In the genomic region with DNA sequence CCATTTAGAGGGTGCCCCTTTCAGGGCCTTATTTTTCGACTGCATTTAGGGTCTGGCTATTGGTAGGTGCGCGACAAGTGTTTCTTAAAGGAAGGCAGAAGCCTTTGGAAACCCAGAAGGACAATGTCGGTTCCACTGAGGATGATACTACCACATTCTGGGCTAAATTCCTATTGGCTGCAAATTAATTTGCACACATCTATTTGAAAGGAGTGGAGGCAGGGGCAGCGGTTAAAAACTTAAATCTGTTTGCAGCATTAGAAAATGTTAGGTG, we compare ENCODE assay signal across 9 cellular contexts. TPM values are rescaled to one million over a fixed set of nuclear protein-coding genes. Genes with fewer than 3 reads are reported as not detected.
DNase-seq lines count a peak whose midpoint lies in the region; ATAC-seq and TF ChIP-seq lines count a peak whose summit lies in the region.
"Had no signal": no experiment of that assay in that cellular context is flagged by ENCODE, and none has a peak within 500 bp of the region (broad histone marks: within the 10 kb centered on the region; RNA-seq: fewer than 3 reads in every experiment).

No MANE protein-coding gene starts in this region.

- H3K4me3 Mint-ChIP-seq in T-helper 2 cell treated with Interferon-gamma antibody and Interleukin-4, amounts not matched to agents 5 μg/mL and 100 μg/mL, for 36 hours: peak overlapping the region; percentile 58

- no peak for ATAC-seq in GM18519 (IDR thresholded peaks at IDR 0.05; ENCODE audit: low FRiP score, unreplicated experiment)

- H3K9me3 ChIP-seq in liver (ENCODE audit: control insufficient read depth in 4 of 4, low read length in 3 of 4): no peaks in the 10 kb centered on the region
- H3K9me3 ChIP-seq in suprapubic skin: no peaks in the 10 kb centered on the region

- no peaks in the 10 kb centered on the region for H3K9me3 Mint-ChIP-seq in T-helper 2 cell treated with Interferon-gamma antibody and Interleukin-4, amounts not matched to agents 5 μg/mL and 100 μg/mL, for 36 hours

- H3K27ac ChIP-seq in liver (ENCODE audit: low read depth in 1 of 2, low read length in 2 of 2) (peak overlapping the region; percentile 88 to 89), suprapubic skin (peak overlapping the region; percentile 97)

- TF ChIP-seq POLR2A in suprapubic skin (IDR thresholded peaks at IDR 0.05): no peak

- H3K4me1 ChIP-seq in liver (ENCODE audit: control insufficient read depth in 4 of 4, insufficient read depth in 4 of 4, low read length in 3 of 4) (peaks cover 4 to 33% (median 11%) of the 10 kb centered on the region in 4 donors), suprapubic skin (peaks cover 22% of the 10 kb centered on the region)

- peak overlapping the region in 1 of 2 donors; percentile 80 for H3K9ac ChIP-seq in liver (ENCODE audit: low read depth in 1 of 2, low read length in 2 of 2)

- no peak for TF ChIP-seq EP300 in suprapubic skin (IDR thresholded peaks at IDR 0.05)

- H3K27me3 ChIP-seq in liver (ENCODE audit: control insufficient read depth in 4 of 4, insufficient read depth in 4 of 4, low read length in 3 of 4) (no peaks in the 10 kb centered on the region), suprapubic skin (no peaks in the 10 kb centered on the region)

- TF ChIP-seq RAD21 in liver (IDR thresholded peaks at IDR 0.05): no peak

- in situ Hi-C loops in astrocyte of the spinal cord (cut with HindIII; ENCODE audit: low sequenced_read_pairs): no loop called here

- H3K4me3 ChIP-seq in astrocyte of the spinal cord (ENCODE audit: low read depth, low read length) (peak overlapping the region; percentile 61), liver (ENCODE audit: low read depth in 1 of 3, low read length in 3 of 3) (peak overlapping the region; percentile 73 to 92 (median 82)), suprapubic skin (peak overlapping the region; percentile 94)

- H3K36me3 Mint-ChIP-seq in T-helper 2 cell treated with Interferon-gamma antibody and Interleukin-4, amounts not matched to agents 5 μg/mL and 100 μg/mL, for 36 hours (ENCODE audit: low read depth): no peaks in the 10 kb centered on the region

- peak overlapping the region; percentile 24 for H3K27ac Mint-ChIP-seq in T-helper 2 cell treated with Interferon-gamma antibody and Interleukin-4, amounts not matched to agents 5 μg/mL and 100 μg/mL, for 36 hours

- WGBS in liver: 55% methylated on average over 5 of the region's 5 CpGs
- 54% methylated on average over 5 of the region's 5 CpGs for WGBS in suprapubic skin

- peaks cover 3% of the 10 kb centered on the region for H3K27me3 Mint-ChIP-seq in T-helper 2 cell treated with Interferon-gamma antibody and Interleukin-4, amounts not matched to agents 5 μg/mL and 100 μg/mL, for 36 hours (ENCODE audit: low read depth)

- DNase-seq in T-helper 2 cell treated with Interferon-gamma antibody and Interleukin-4, amounts not matched to agents 5 μg/mL and 100 μg/mL, for 36 hours (ENCODE audit: low spot score): no peak
- DNase-seq in T-helper 2 cell (no peak), astrocyte of the spinal cord (ENCODE audit: low read depth, low spot score) (no peak), suprapubic skin (ENCODE audit: low spot score in 2 of 2) (no peak), iPS-NIHi11 (ENCODE audit: low spot score) (no peak), NCI-H128 (lab: John Stamatoyannopoulos, UW; ENCODE audit: unreplicated experiment) (no peak)
- DNase-seq: AML-193 had no signal

- H3K36me3 ChIP-seq in liver (ENCODE audit: control insufficient read depth in 4 of 4, insufficient read depth in 3 of 4, low read depth in 1 of 4, low read length in 3 of 4): no peaks in the 10 kb centered on the region
- no peaks in the 10 kb centered on the region for H3K36me3 ChIP-seq in suprapubic skin

- H3K4me1 Mint-ChIP-seq in T-helper 2 cell treated with Interferon-gamma antibody and Interleukin-4, amounts not matched to agents 5 μg/mL and 100 μg/mL, for 36 hours (ENCODE audit: low read depth): peaks cover 21% of the 10 kb centered on the region

- no peak for TF ChIP-seq CTCF in astrocyte of the spinal cord (IDR thresholded peaks at IDR 0.05; ENCODE audit: low read depth, low read length)
- no peak for TF ChIP-seq CTCF in liver (IDR thresholded peaks at IDR 0.05; ENCODE audit: low read depth, low read length, missing input control)
- no peak for TF ChIP-seq CTCF in suprapubic skin (IDR thresholded peaks at IDR 0.05)

TF ChIP-seq in liver, 16 proteins besides CTCF, POLR2A, EP300 and RAD21:
- TF ChIP-seq RXRA (IDR thresholded peaks at IDR 0.05) (no peak), TAF1 (conservative IDR thresholded peaks at IDR 0.05) (no peak), FOXA2 (IDR thresholded peaks at IDR 0.05) (no peak)
TF ChIP-seq in liver: peak in this region for 0.

RNA-seq across cellular contexts. Expression of gene PATJ, which starts 1.1 kb away (rescaled TPM):
- total RNA-seq in liver (10 to 100 TPM; 10.1 to 29.8 TPM), suprapubic skin (100 to 1,000 TPM in 1 of 4 donors, 10 to 100 TPM in 3; 54.9 to 187 (median 62.1) TPM)
- polyA plus RNA-seq in liver: 1 to 10 TPM; 5.7 to 8.0 TPM

RNA-seq across cellular contexts. Expression of gene TM2D1, which starts 18.4 kb away (rescaled TPM):
- total RNA-seq in liver (10 to 100 TPM; 21.7 to 33.4 TPM), suprapubic skin (10 to 100 TPM; 37.6 to 67.2 (median 52.8) TPM)
- polyA plus RNA-seq in liver: 10 to 100 TPM; 13.7 to 29.8 TPM
